In the genomic region with DNA sequence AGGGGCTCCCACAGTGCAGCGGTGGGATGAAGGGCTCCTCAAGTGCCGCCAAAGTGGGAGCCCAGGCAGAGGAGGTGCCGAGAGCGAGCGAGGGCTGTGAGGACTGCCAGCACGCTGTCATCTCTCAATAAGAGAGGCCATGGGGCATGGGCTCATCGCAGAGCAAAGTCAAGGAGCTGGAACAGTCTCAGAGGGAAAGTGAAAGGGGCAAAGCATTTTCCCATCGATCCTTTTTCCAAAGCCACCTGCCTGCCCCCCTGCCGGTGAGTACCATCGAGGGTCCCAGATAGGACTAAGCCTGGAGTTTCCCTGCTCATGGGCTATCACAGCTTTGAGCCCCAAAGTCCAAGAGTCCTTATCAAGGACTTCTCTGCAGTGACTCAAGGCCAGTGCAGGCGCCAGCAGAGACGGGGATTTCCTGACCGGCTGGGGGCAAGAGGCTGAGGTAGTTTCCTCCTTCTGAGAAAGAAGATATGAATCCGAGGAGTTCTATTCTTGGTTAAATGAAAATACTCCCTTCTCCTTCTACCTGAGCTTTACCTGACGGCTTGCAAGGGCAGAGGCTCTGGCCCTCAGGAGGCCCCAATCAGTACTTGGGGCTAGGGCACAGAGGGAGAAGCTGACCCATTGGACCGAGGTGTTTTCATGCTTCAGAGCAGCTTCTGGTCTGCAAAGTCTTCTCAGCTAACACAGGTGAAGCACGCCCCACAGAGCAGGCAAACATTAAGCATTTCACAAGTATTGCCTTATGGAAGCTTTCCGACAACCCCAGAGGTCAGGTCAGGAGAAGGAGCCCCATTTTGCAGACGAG, we compare ENCODE assay signal across 13 cellular contexts. TPM values are rescaled to one million over a fixed set of nuclear protein-coding genes. Genes with fewer than 3 reads are reported as not detected.
DNase-seq lines count a peak whose midpoint lies in the region; ATAC-seq and TF ChIP-seq lines count a peak whose summit lies in the region.
"Had no signal": no experiment of that assay in that cellular context is flagged by ENCODE, and none has a peak within 500 bp of the region (broad histone marks: within the 10 kb centered on the region; RNA-seq: fewer than 3 reads in every experiment).

No MANE protein-coding gene starts in this region.

- no peak for DNase-seq in T-helper 1 cell
- no peak for DNase-seq in activated B cell treated with CpG ODN at 0.5 μM for 24 hours
- peak; percentile 9 for DNase-seq in naive B cell
- DNase-seq in A673 (ENCODE audit: low spot score) = no peak
- no peak for DNase-seq in caudate nucleus (lab: John Stamatoyannopoulos, UW)
- DNase-seq in NK-92 (lab: John Stamatoyannopoulos, UW; ENCODE audit: unreplicated experiment) = no peak
- DNase-seq: 8988T, NCI-H774, tibial artery had no signal

- no peaks in the 10 kb centered on the region for H3K9me3 Mint-ChIP-seq in T-helper 1 cell treated with Interleukin-12 subunit alpha and Interleukin-12 subunit beta and Interleukin-4 antibody, amounts not matched to agents 30 μg/mL and 1 μg/mL, for 36 hours
- H3K9me3 Mint-ChIP-seq in activated B cell treated with CpG ODN at 0.5 μM for 24 hours = no peaks in the 10 kb centered on the region
- no peaks in the 10 kb centered on the region for H3K9me3 Mint-ChIP-seq in naive B cell

- H3K27me3 ChIP-seq in A673 (replicated peaks; ENCODE audit: insufficient read depth, low read depth, low read length, poor library complexity) = no peaks in the 10 kb centered on the region
- H3K27me3 ChIP-seq: ascending aorta, gastroesophageal sphincter had no signal

- H3K27ac Mint-ChIP-seq in T-helper 1 cell treated with Interleukin-12 subunit alpha and Interleukin-12 subunit beta and Interleukin-4 antibody, amounts not matched to agents 30 μg/mL and 1 μg/mL, for 36 hours = peak overlapping the region; percentile 75
- H3K27ac Mint-ChIP-seq in activated B cell treated with CpG ODN at 0.5 μM for 24 hours = peak overlapping the region; percentile 41
- peak overlapping the region in 5 of 6 donors; percentile 68 to 86 (median 76) for H3K27ac Mint-ChIP-seq in naive B cell

- no peak overlapping the region for H3K4me3 Mint-ChIP-seq in T-helper 1 cell treated with Interleukin-12 subunit alpha and Interleukin-12 subunit beta and Interleukin-4 antibody, amounts not matched to agents 30 μg/mL and 1 μg/mL, for 36 hours
- H3K4me3 Mint-ChIP-seq in activated B cell treated with CpG ODN at 0.5 μM for 24 hours (no peak overlapping the region), naive B cell (peak overlapping the region in 4 of 8 donors; percentile 35 to 56 (median 50))

- CTCF ChIA-PET in activated B cell treated with CpG ODN at 0.5 μM for 24 hours (lab: Charles Lee) (interaction anchor here (1.5 to 8.4 kb wide), 2 partner anchors 24 to 61 kb away, joined by 3 to 91 read pairs; no protein-coding TSS in a partner anchor), A673 (lab: Charles Lee) (interaction anchor here (1.2 to 1.3 kb wide), 2 partner anchors 63 to 285 kb away, joined by 3 to 7 read pairs; no protein-coding TSS in a partner anchor)

- H3K27me3 Mint-ChIP-seq in T-helper 1 cell treated with Interleukin-12 subunit alpha and Interleukin-12 subunit beta and Interleukin-4 antibody, amounts not matched to agents 30 μg/mL and 1 μg/mL, for 36 hours (ENCODE audit: low read depth) = no peaks in the 10 kb centered on the region
- no peaks in the 10 kb centered on the region for H3K27me3 Mint-ChIP-seq in activated B cell treated with CpG ODN at 0.5 μM for 24 hours
- no peaks in the 10 kb centered on the region for H3K27me3 Mint-ChIP-seq in naive B cell

- no TSS peak for BruUV-seq in A673 (replicated peaks; lab: Mats Ljungman, UMichigan)

- intact Hi-C loops in activated B cell treated with CpG ODN at 0.5 μM for 24 hours (cut with micrococcal nuclease) = no loop called here
- intact Hi-C loops in A673 (cut with micrococcal nuclease; ENCODE audit: unreplicated experiment) = no loop called here

- no peaks in the 10 kb centered on the region for H3K4me1 ChIP-seq in A673 (ENCODE audit: insufficient read depth, low read length, poor library complexity, severe bottlenecking)

- H3K4me1 Mint-ChIP-seq in T-helper 1 cell treated with Interleukin-12 subunit alpha and Interleukin-12 subunit beta and Interleukin-4 antibody, amounts not matched to agents 30 μg/mL and 1 μg/mL, for 36 hours (ENCODE audit: low read depth) = peaks cover 13% of the 10 kb centered on the region
- H3K4me1 Mint-ChIP-seq in activated B cell treated with CpG ODN at 0.5 μM for 24 hours = peaks cover 18% of the 10 kb centered on the region
- H3K4me1 Mint-ChIP-seq in naive B cell = peaks cover 11 to 23% (median 12%) of the 10 kb centered on the region in 3 donors

- H3K4me3 ChIP-seq in A673 (ENCODE audit: low read depth, low read length, poor library complexity, severe bottlenecking) = no peak overlapping the region
- H3K4me3 ChIP-seq: ascending aorta, gastroesophageal sphincter, tibial artery had no signal

- POLR2A ChIA-PET in activated B cell treated with CpG ODN at 0.5 μM for 24 hours (lab: Charles Lee) = interaction anchor here (1.0 kb wide), 1 partner anchor 11 kb away, joined by 3 read pairs; no protein-coding TSS in a partner anchor
- POLR2A ChIA-PET in A673 (lab: Charles Lee; ENCODE audit: low non-redundant PET) = no interaction called here

- H3K36me3 Mint-ChIP-seq in T-helper 1 cell treated with Interleukin-12 subunit alpha and Interleukin-12 subunit beta and Interleukin-4 antibody, amounts not matched to agents 30 μg/mL and 1 μg/mL, for 36 hours (ENCODE audit: low read depth) = peaks cover 8% of the 10 kb centered on the region
- H3K36me3 Mint-ChIP-seq in activated B cell treated with CpG ODN at 0.5 μM for 24 hours (ENCODE audit: low read depth) = no peaks in the 10 kb centered on the region
- H3K36me3 Mint-ChIP-seq in naive B cell = no peaks in the 10 kb centered on the region

- H3K27ac ChIP-seq in A673 (ENCODE audit: low read depth, low read length, poor library complexity, severe bottlenecking) (no peak overlapping the region), caudate nucleus (ENCODE audit: low read depth, low read length) (no peak overlapping the region)
- H3K27ac ChIP-seq: ascending aorta, gastroesophageal sphincter, tibial artery had no signal

- peak; percentile 51 for ATAC-seq in HG02798 (IDR thresholded peaks at IDR 0.05; ENCODE audit: poor library complexity, unreplicated experiment)
- peak; percentile 45 for ATAC-seq in activated B cell treated with CpG ODN at 0.5 μM for 24 hours (ENCODE audit: low read depth)
- ATAC-seq in naive B cell (ENCODE audit: low read depth in 2 of 2) = peak; percentile 72 to 80
- ATAC-seq: gastroesophageal sphincter had no signal

- H3K9me3 ChIP-seq in A673 (ENCODE audit: low read depth, low read length, poor library complexity, severe bottlenecking) = no peaks in the 10 kb centered on the region
- H3K9me3 ChIP-seq: ascending aorta, gastroesophageal sphincter, tibial artery had no signal

- TF ChIP-seq CTCF in activated B cell treated with CpG ODN at 0.5 μM for 24 hours (IDR thresholded peaks at IDR 0.05) = no peak
- no peak for TF ChIP-seq CTCF in A673 (conservative IDR thresholded peaks at IDR 0.05; ENCODE audit: low read depth, low read length)

- no peaks in the 10 kb centered on the region for H3K36me3 ChIP-seq in A673 (ENCODE audit: insufficient read depth, low read length, poor library complexity, severe bottlenecking)
- H3K36me3 ChIP-seq: gastroesophageal sphincter, tibial artery had no signal

RNA-seq across cellular contexts. Expression of a gene that starts 22.6 kb away (rescaled TPM):
- total RNA-seq in activated B cell treated with CpG ODN at 0.5 μM for 24 hours (0.24 and 0.51 TPM in 2 replicates), A673 (2021) (0.33 and 0.58 TPM in 2 replicates)
- polyA plus RNA-seq in naive B cell (ENCODE audit: low read depth in 6 of 6) = not detected
- total RNA-seq: ascending aorta had no signal

RNA-seq across cellular contexts. Expression of a gene that starts 28.2 kb away (rescaled TPM):
- 0.10 and 0.11 TPM in 2 replicates for total RNA-seq in activated B cell treated with CpG ODN at 0.5 μM for 24 hours
- polyA plus RNA-seq in naive B cell (ENCODE audit: low read depth in 6 of 6) = not detected
- not detected in 2 replicates for total RNA-seq in A673 (2021)
- total RNA-seq: ascending aorta, gastroesophageal sphincter had no signal
